ENCODE assay signal across 10 cellular contexts in genomic region chr5:143564417-143564816, GRCh38.
DNase-seq lines count a peak whose midpoint lies in the region; ATAC-seq, FAIRE-seq and TF ChIP-seq lines count a peak whose summit lies in the region.
"Had no signal": no experiment of that assay in that cellular context is flagged by ENCODE, and none has a peak within 500 bp of the region (broad histone marks: within the 10 kb centered on the region; RNA-seq: fewer than 3 reads in every experiment).

No MANE protein-coding gene starts in this region.

- H3K27me3 Mint-ChIP-seq in activated B cell treated with CpG ODN at 0.5 μM for 24 hours, result no peaks in the 10 kb centered on the region
- H3K27me3 Mint-ChIP-seq: T-cell had no signal

- no peaks in the 10 kb centered on the region for H3K27me3 ChIP-seq in trophoblast cell (ENCODE audit: insufficient read depth, low read length)

- H3K18ac ChIP-seq in trophoblast cell (ENCODE audit: low read length), result no peak overlapping the region

- TF ChIP-seq CTCF in activated B cell treated with CpG ODN at 0.5 μM for 24 hours (IDR thresholded peaks at IDR 0.05), result no peak
- TF ChIP-seq CTCF in kidney (IDR thresholded peaks at IDR 0.05; ENCODE audit: borderline replicate concordance, extremely low read depth, insufficient read depth), result no peak

- no peak overlapping the region for H3K4ac ChIP-seq in trophoblast cell (ENCODE audit: low read depth, low read length)

- no peak overlapping the region for H2AFZ ChIP-seq in trophoblast cell (ENCODE audit: insufficient read depth, low read length, poor library complexity)

- no peak overlapping the region for H3K27ac ChIP-seq in trophoblast cell (ENCODE audit: low read depth, low read length)
- H3K27ac ChIP-seq in kidney (ENCODE audit: low read depth in 2 of 2, low read length in 2 of 2), result no peak overlapping the region

- H2AK5ac ChIP-seq in trophoblast cell (ENCODE audit: low read length), result no peak overlapping the region

- no peaks in the 10 kb centered on the region for H3K9me3 Mint-ChIP-seq in activated B cell treated with CpG ODN at 0.5 μM for 24 hours
- H3K9me3 Mint-ChIP-seq: T-cell had no signal

- peak overlapping the region; percentile 53 for H3K27ac Mint-ChIP-seq in activated B cell treated with CpG ODN at 0.5 μM for 24 hours
- H3K27ac Mint-ChIP-seq: T-cell had no signal

- H2BK5ac ChIP-seq in trophoblast cell (ENCODE audit: low read depth, low read length, poor library complexity), result no peak overlapping the region

- H3K4me1 ChIP-seq in trophoblast cell (ENCODE audit: control insufficient read depth in 1 of 2, insufficient read depth in 2 of 2, low read length in 2 of 2) (no peaks in the 10 kb centered on the region), kidney (ENCODE audit: control insufficient read depth in 1 of 2, insufficient read depth in 1 of 2, low read depth in 1 of 2, low read length in 2 of 2) (no peaks in the 10 kb centered on the region)

- H3K9me3 ChIP-seq in trophoblast cell (ENCODE audit: insufficient read depth, low read depth, low read length), result no peaks in the 10 kb centered on the region
- H3K9me3 ChIP-seq in kidney (ENCODE audit: control insufficient read depth in 1 of 2, low read length in 2 of 2), result no peaks in the 10 kb centered on the region

- peak; percentile 99 for ATAC-seq in GM18873 (IDR thresholded peaks at IDR 0.05; ENCODE audit: low FRiP score, unreplicated experiment)
- peak; percentile 98 for ATAC-seq in GM21619 (IDR thresholded peaks at IDR 0.05; ENCODE audit: unreplicated experiment)
- ATAC-seq in HG03196 (IDR thresholded peaks at IDR 0.05; ENCODE audit: unreplicated experiment), result peak; percentile 95
- ATAC-seq in activated B cell treated with CpG ODN at 0.5 μM for 24 hours (ENCODE audit: low read depth), result peak; percentile 91
- ATAC-seq: T-cell had no signal

- H3K4me3 Mint-ChIP-seq in activated B cell treated with CpG ODN at 0.5 μM for 24 hours, result peak overlapping the region; percentile 46
- H3K4me3 Mint-ChIP-seq: T-cell had no signal

- H3K36me3 ChIP-seq in trophoblast cell (ENCODE audit: control insufficient read depth in 1 of 2, insufficient read depth in 2 of 2, low read length in 2 of 2), result no peaks in the 10 kb centered on the region
- H3K36me3 ChIP-seq in kidney (ENCODE audit: control insufficient read depth in 1 of 2, insufficient read depth in 2 of 2, low read length in 2 of 2), result no peaks in the 10 kb centered on the region

- CTCF ChIA-PET in activated B cell treated with CpG ODN at 0.5 μM for 24 hours (lab: Charles Lee), result interaction anchor here (0.6 to 1.7 kb wide), 2 partner anchors 130 to 561 kb away, joined by 3 to 4 read pairs; no protein-coding TSS in a partner anchor

- no peak overlapping the region for H4K91ac ChIP-seq in trophoblast cell (ENCODE audit: low read depth, low read length)

- no peak overlapping the region for H2BK12ac ChIP-seq in trophoblast cell (ENCODE audit: low read length)

- H3K79me1 ChIP-seq in trophoblast cell (ENCODE audit: low read length), result no peaks in the 10 kb centered on the region

- H4K12ac ChIP-seq in trophoblast cell (ENCODE audit: low read depth, low read length), result no peak overlapping the region

- H3K9ac ChIP-seq in trophoblast cell (ENCODE audit: low read length), result no peak overlapping the region
- H3K9ac ChIP-seq in kidney (ENCODE audit: low read length in 2 of 2), result no peak overlapping the region

- no peak overlapping the region for H4K8ac ChIP-seq in trophoblast cell (ENCODE audit: low read depth, low read length)

- POLR2A ChIA-PET in activated B cell treated with CpG ODN at 0.5 μM for 24 hours (lab: Charles Lee), result interaction anchor here (1.0 to 1.3 kb wide), 3 partner anchors 130 to 161 kb away, joined by 4 to 7 read pairs (median 4); partner anchors contain the start of gene NR3C1

- no peaks in the 10 kb centered on the region for H3K36me3 Mint-ChIP-seq in activated B cell treated with CpG ODN at 0.5 μM for 24 hours (ENCODE audit: low read depth)
- H3K36me3 Mint-ChIP-seq: T-cell had no signal

- DNase-seq in activated B cell treated with CpG ODN at 0.5 μM for 24 hours (no peak), trophoblast cell (no peak), cerebellar cortex (ENCODE audit: low spot score) (no peak), kidney (no peak)
- DNase-seq in central memory CD4-positive, alpha-beta T cell, result no peak
- DNase-seq: EL, T-cell had no signal

- intact Hi-C loops in activated B cell treated with CpG ODN at 0.5 μM for 24 hours (cut with micrococcal nuclease) (loop anchor here (1.0 to 10.0 kb wide), 4 partner anchors 9 to 560 kb away; no protein-coding TSS in a partner anchor), kidney (cut with DNase I) (no loop called here)

- H3K4me3 ChIP-seq in trophoblast cell (ENCODE audit: low read depth, low read length) (no peak overlapping the region), kidney (ENCODE audit: low read length in 2 of 2) (no peak overlapping the region)

- no peak overlapping the region for H3K14ac ChIP-seq in trophoblast cell (ENCODE audit: low read length)

- H2BK120ac ChIP-seq in trophoblast cell (ENCODE audit: insufficient read depth, low read length, poor library complexity), result no peak overlapping the region

- FAIRE-seq in kidney (lab: Jason Lieb, UNC), result no peak

- no peak overlapping the region for H3K23ac ChIP-seq in trophoblast cell (ENCODE audit: low read length)

- no peaks in the 10 kb centered on the region for H3K79me2 ChIP-seq in trophoblast cell (ENCODE audit: control insufficient read depth, insufficient read depth, low read length, poor library complexity)

- H3K4me2 ChIP-seq in trophoblast cell (ENCODE audit: low read length), result no peak overlapping the region

- H3K4me1 Mint-ChIP-seq in activated B cell treated with CpG ODN at 0.5 μM for 24 hours, result peaks cover 25% of the 10 kb centered on the region
- H3K4me1 Mint-ChIP-seq: T-cell had no signal
